Comparison of ENCODE assay signal across 8 cellular contexts in genomic region chr18:47756364-47757016, GRCh38.
DNase-seq lines count a peak whose midpoint lies in the region; ATAC-seq and TF ChIP-seq lines count a peak whose summit lies in the region.

No MANE protein-coding gene starts in this region.

- H3K9me3 Mint-ChIP-seq in activated B cell treated with CpG ODN at 0.5 μM for 24 hours (peaks cover 7% of the 10 kb centered on the region), memory B cell (peaks cover 6% of the 10 kb centered on the region)

- H3K36me3 ChIP-seq in BE2C, result no peaks in the 10 kb centered on the region

- no peaks in the 10 kb centered on the region for H3K4me1 ChIP-seq in BE2C

- no peak overlapping the region for H3K27ac ChIP-seq in dorsolateral prefrontal cortex

- CTCF ChIA-PET in activated B cell treated with CpG ODN at 0.5 μM for 24 hours (lab: Charles Lee), result interaction anchor here (0.6 to 1.7 kb wide), 4 partner anchors 160 to 707 kb away, joined by 3 to 6 read pairs (median 4); no protein-coding TSS in a partner anchor

- ATAC-seq in GM19455 (IDR thresholded peaks at IDR 0.05; ENCODE audit: unreplicated experiment) (peak; percentile 69), activated B cell treated with CpG ODN at 0.5 μM for 24 hours (ENCODE audit: low read depth) (peak; percentile 56), memory B cell (ENCODE audit: low read depth) (no peak), GM19467 (IDR thresholded peaks at IDR 0.05; ENCODE audit: unreplicated experiment) (no peak)

- H3K27me3 Mint-ChIP-seq in activated B cell treated with CpG ODN at 0.5 μM for 24 hours (peaks cover 22% of the 10 kb centered on the region), memory B cell (peaks cover 19% of the 10 kb centered on the region)

- TF ChIP-seq CTCF in BE2C (IDR thresholded peaks at IDR 0.05; ENCODE audit: low read depth, low read length) (peak; percentile 82), activated B cell treated with CpG ODN at 0.5 μM for 24 hours (IDR thresholded peaks at IDR 0.05) (peak; percentile 23), dorsolateral prefrontal cortex (IDR thresholded peaks at IDR 0.05 in 54 of 56, conservative IDR thresholded peaks at IDR 0.05 in 2 of 56; ENCODE audit: low read depth in 1 of 56, partially characterized antibody in 56 of 56) (peak; percentile 52 to 92 (median 84))

- DNase-seq in BE2C (peak; percentile 59), NCI-H2107 (lab: John Stamatoyannopoulos, UW) (peak; percentile 38), activated B cell treated with CpG ODN at 0.5 μM for 24 hours (peak; percentile 37), dorsolateral prefrontal cortex (peak in 9 of 10 donors; percentile 24 to 75 (median 58)), memory B cell (ENCODE audit: low spot score in 2 of 2) (peak; percentile 45 to 56)
- DNase-seq in stimulated activated naive CD4-positive, alpha-beta T cell (lab: John Stamatoyannopoulos, UW), result peak in 5 of 6 experiments; percentile 1 to 33 (median 5)

- H3K36me3 Mint-ChIP-seq in activated B cell treated with CpG ODN at 0.5 μM for 24 hours (ENCODE audit: low read depth) (no peaks in the 10 kb centered on the region), memory B cell (no peaks in the 10 kb centered on the region)

- no peak overlapping the region for H3K27ac Mint-ChIP-seq in activated B cell treated with CpG ODN at 0.5 μM for 24 hours
- no peak overlapping the region for H3K27ac Mint-ChIP-seq in memory B cell

- intact Hi-C loops in activated B cell treated with CpG ODN at 0.5 μM for 24 hours (cut with micrococcal nuclease) (loop anchor here (1.0 kb wide), 3 partner anchors 541 to 706 kb away; no protein-coding TSS in a partner anchor), dorsolateral prefrontal cortex (cut with DNase I) (loop anchor here in 1 of 2 donors (10.0 kb wide), 1 partner anchor 652 kb away; no protein-coding TSS in a partner anchor)

- H3K4me3 ChIP-seq in BE2C (ENCODE audit: low read depth, low read length) (no peak overlapping the region), dorsolateral prefrontal cortex (no peak overlapping the region)

- POLR2A ChIA-PET in activated B cell treated with CpG ODN at 0.5 μM for 24 hours (lab: Charles Lee), result no interaction called here

- no peaks in the 10 kb centered on the region for H3K9me3 ChIP-seq in BE2C

- no peak overlapping the region for H3K4me3 Mint-ChIP-seq in activated B cell treated with CpG ODN at 0.5 μM for 24 hours
- H3K4me3 Mint-ChIP-seq in memory B cell, result no peak overlapping the region

- H3K4me1 Mint-ChIP-seq in activated B cell treated with CpG ODN at 0.5 μM for 24 hours (no peaks in the 10 kb centered on the region), memory B cell (peaks cover 5% of the 10 kb centered on the region)

- H3K27me3 ChIP-seq in BE2C, result no peaks in the 10 kb centered on the region
- peaks cover 0 to 21% (median 0%) of the 10 kb centered on the region in 45 donors for H3K27me3 ChIP-seq in dorsolateral prefrontal cortex

Comparison
In these comparisons a context has a peak if more than half of its experiments do, and no peak if none do; other contexts are left out.
1. DNase-seq: peak in every context shown above with its lines; median percentile 59 in BE2C; 58 in dorsolateral prefrontal cortex; 50 in memory B cell; 38 in NCI-H2107; 37 in activated B cell treated with CpG ODN at 0.5 μM for 24 hours; 5 in stimulated activated naive CD4-positive, alpha-beta T cell.
2. CTCF ChIP-seq: peak in every context shown above with its lines; median percentile 84 in dorsolateral prefrontal cortex; 82 in BE2C; 23 in activated B cell treated with CpG ODN at 0.5 μM for 24 hours.
3. ATAC-seq: peak in GM19455 (single experiment) and activated B cell treated with CpG ODN at 0.5 μM for 24 hours (single experiment); none in memory B cell (single experiment) and GM19467 (single experiment).